ENCODE assay signal across 8 cellular contexts in the genomic region with DNA sequence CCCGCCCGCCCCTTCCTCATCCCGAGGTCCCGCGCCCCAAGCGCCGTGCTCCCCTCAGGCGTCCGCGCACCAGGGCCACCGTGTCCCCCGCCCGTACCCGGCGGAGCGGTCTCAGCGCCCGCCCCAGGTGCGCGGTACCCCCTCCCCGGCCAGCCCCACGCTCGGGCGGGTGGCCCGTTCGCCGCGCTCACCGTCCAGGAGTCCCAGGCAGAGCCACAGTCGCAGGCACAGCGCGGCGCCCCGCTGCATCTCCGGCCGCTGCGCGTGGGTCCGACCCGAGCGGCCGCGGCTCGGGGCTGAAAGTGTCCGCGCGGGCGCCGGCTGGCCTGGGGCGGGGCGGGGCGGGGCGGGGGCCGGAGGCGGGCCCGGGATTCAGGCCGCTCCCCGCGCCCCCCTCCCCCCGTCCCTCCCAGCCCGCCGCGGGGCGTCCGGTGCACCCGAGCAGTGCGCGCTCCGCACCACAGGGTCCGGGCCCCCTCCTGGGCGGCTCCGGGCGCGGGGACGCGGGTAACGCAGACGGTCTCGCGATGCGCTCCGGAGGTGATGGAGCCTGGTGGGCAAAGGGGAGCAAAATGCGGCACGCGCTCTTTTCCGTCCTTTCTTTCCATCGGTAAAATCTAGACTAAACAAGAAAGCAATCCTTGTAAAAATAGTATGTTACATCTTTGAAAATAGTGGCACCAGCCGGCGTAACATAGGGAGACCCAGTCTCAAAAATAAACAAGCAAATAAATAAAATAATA. TPM values are rescaled to one million over a fixed set of nuclear protein-coding genes. Genes with fewer than 3 reads are reported as not detected.
DNase-seq lines count a peak whose midpoint lies in the region; ATAC-seq and TF ChIP-seq lines count a peak whose summit lies in the region.

Gene FLT4 (minus strand): TSS at position 304 of the 743 bp plus-strand sequence. CDS start 55 bp downstream, at position 249.

- H3K27ac Mint-ChIP-seq in memory B cell, result no peak within 1 kb of the TSS

- no peaks in the 10 kb centered on the region for H3K9me3 Mint-ChIP-seq in activated T-cell treated with anti-CD3 and anti-CD28 coated beads, Interleukin-2, amount 50 U/mL, for 4 hours
- peaks cover 2% of the 10 kb centered on the region for H3K9me3 Mint-ChIP-seq in memory B cell

- H3K27me3 Mint-ChIP-seq in activated T-cell treated with anti-CD3 and anti-CD28 coated beads, Interleukin-2, amount 50 U/mL, for 4 hours (ENCODE audit: low read depth), result peaks cover 54% of the 10 kb centered on the region
- peaks cover 33% of the 10 kb centered on the region for H3K27me3 Mint-ChIP-seq in memory B cell

- TF ChIP-seq CTCF in cardiac fibroblast (IDR thresholded peaks at IDR 0.05; ENCODE audit: low read depth, low read length), result no peak

- peak within 1 kb of the TSS; percentile 79 for H3K4me3 Mint-ChIP-seq in activated T-cell treated with anti-CD3 and anti-CD28 coated beads, Interleukin-2, amount 50 U/mL, for 4 hours
- H3K4me3 Mint-ChIP-seq in memory B cell, result peak within 1 kb of the TSS; percentile 68

- no peak for DNase-seq in activated T-cell treated with anti-CD3 and anti-CD28 coated beads, Interleukin-2, amount 50 U/mL, for 4 hours
- no peak for DNase-seq in activated T-cell treated with anti-CD3 and anti-CD28 coated beads, Interleukin-2, amount 50 U/mL, for 1 hour
- DNase-seq in cardiac fibroblast (ENCODE audit: low read depth in 2 of 2) (no peak), memory B cell (ENCODE audit: low spot score in 2 of 2) (no peak), ureter (ENCODE audit: low spot score) (no peak), NCI-H510A (lab: John Stamatoyannopoulos, UW) (no peak)
- DNase-seq in stimulated activated CD4-positive, alpha-beta T cell treated with anti-CD3 and anti-CD28 coated beads, Interleukin-15, amount 100 ng/mL, for 24 hours, result no peak

- peak within 1 kb of the TSS; percentile 2 to 30 for H3K4me3 ChIP-seq in cardiac fibroblast (replicated peaks in 1 of 2; ENCODE audit: low read depth in 2 of 2, low read length in 2 of 2)

- peaks cover 10% of the 10 kb centered on the region for H3K4me1 Mint-ChIP-seq in activated T-cell treated with anti-CD3 and anti-CD28 coated beads, Interleukin-2, amount 50 U/mL, for 4 hours (ENCODE audit: low read depth)
- peaks cover 5% of the 10 kb centered on the region for H3K4me1 Mint-ChIP-seq in memory B cell

- H3K36me3 Mint-ChIP-seq in activated T-cell treated with anti-CD3 and anti-CD28 coated beads, Interleukin-2, amount 50 U/mL, for 4 hours (ENCODE audit: insufficient read depth), result no peaks in the 10 kb centered on the region
- no peaks in the 10 kb centered on the region for H3K36me3 Mint-ChIP-seq in memory B cell

- peak; percentile 44 to 57 for ATAC-seq in activated T-cell treated with anti-CD3 and anti-CD28 coated beads, Interleukin-2, amount 50 U/mL, for 4 hours
- no peak for ATAC-seq in memory B cell (ENCODE audit: low read depth)
- ATAC-seq in GM21737 (IDR thresholded peaks at IDR 0.05; ENCODE audit: unreplicated experiment), result no peak

RNA-seq across cellular contexts. Expression of gene FLT4, which starts in this region (rescaled TPM):
- total RNA-seq in activated T-cell treated with anti-CD3 and anti-CD28 coated beads, Interleukin-2, amount 50 U/mL, for 4 hours, result 1 to 10 TPM; 1.2 to 1.8 (median 1.6) TPM
- 12.1 TPM for total RNA-seq in ureter

Comparison
In these comparisons a context has a peak if more than half of its experiments do, and no peak if none do; other contexts are left out.
1. ATAC-seq: peak in activated T-cell treated with anti-CD3 and anti-CD28 coated beads, Interleukin-2, amount 50 U/mL, for 4 hours (2 of 2); none in memory B cell (single experiment) and GM21737 (single experiment).